21 cellular contexts compared by ENCODE assay signal in the genomic region with DNA sequence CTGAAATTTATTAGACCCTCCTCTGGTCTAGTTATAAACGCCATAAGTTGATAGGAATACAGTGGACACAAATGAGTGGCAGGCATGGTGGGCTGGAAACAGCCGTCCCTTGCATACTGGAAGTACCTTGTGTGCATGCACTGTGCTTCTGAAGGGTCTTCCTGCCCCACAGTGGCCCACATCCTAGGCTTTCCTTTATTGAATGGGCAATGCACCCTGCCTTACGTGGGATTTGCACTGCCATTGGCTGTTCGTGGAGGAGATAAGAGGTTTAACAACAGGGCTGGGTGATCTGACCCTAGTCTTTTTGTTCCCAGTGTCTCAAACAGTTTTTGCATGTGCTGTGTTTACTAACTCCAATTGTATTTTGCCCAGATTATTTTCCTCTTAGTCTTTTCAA.
A peak's percentile ranks its signal among the peaks of the same experiment; 100 is the strongest.
DNase-seq lines count a peak whose midpoint lies in the region; ATAC-seq, FAIRE-seq and TF ChIP-seq lines count a peak whose summit lies in the region.
"Had no signal": no experiment of that assay in that cellular context is flagged by ENCODE, and none has a peak within 500 bp of the region (broad histone marks: within the 10 kb centered on the region; RNA-seq: fewer than 3 reads in every experiment).

No MANE protein-coding gene starts in this region.

- no peaks in the 10 kb centered on the region; the same call in 1 of the 2 replicates for H3K27me3 Mint-ChIP-seq in WTC11 (ENCODE audit: low read depth)
- peaks cover 48% of the 10 kb centered on the region for H3K27me3 Mint-ChIP-seq in activated CD8-positive, alpha-beta T cell treated with anti-CD3 and anti-CD28 coated beads, Interleukin-2, amount 10 ng/mL, durations not matched to agents 7 days and 5 days (ENCODE audit: low read depth)

- no peak overlapping the region for H3K27ac ChIP-seq in kidney (ENCODE audit: low read depth in 2 of 2, low read length in 2 of 2)
- no peak overlapping the region for H3K27ac ChIP-seq in gastroesophageal sphincter
- H3K27ac ChIP-seq: 22Rv1, PC-9, RWPE1, SK-N-MC had no signal

- H3K9ac ChIP-seq in kidney (ENCODE audit: low read length in 2 of 2) = no peak overlapping the region

- H3K9me3 Mint-ChIP-seq in WTC11 = peaks cover 5% of the 10 kb centered on the region; the same call in 1 of the 2 replicates
- no peaks in the 10 kb centered on the region for H3K9me3 Mint-ChIP-seq in activated CD8-positive, alpha-beta T cell treated with anti-CD3 and anti-CD28 coated beads, Interleukin-2, amount 10 ng/mL, durations not matched to agents 7 days and 5 days (ENCODE audit: insufficient read depth)

- H3K9me3 ChIP-seq in mucosa of descending colon (no peaks in the 10 kb centered on the region), kidney (ENCODE audit: control insufficient read depth in 1 of 2, low read length in 2 of 2) (no peaks in the 10 kb centered on the region), gastroesophageal sphincter (no peaks in the 10 kb centered on the region)

- FAIRE-seq in kidney (lab: Jason Lieb, UNC) = no peak

- H3K4me1 Mint-ChIP-seq in WTC11 = peaks cover 18% of the 10 kb centered on the region
- no peaks in the 10 kb centered on the region for H3K4me1 Mint-ChIP-seq in activated CD8-positive, alpha-beta T cell treated with anti-CD3 and anti-CD28 coated beads, Interleukin-2, amount 10 ng/mL, durations not matched to agents 7 days and 5 days (ENCODE audit: low read depth)

- ATAC-seq in WTC11 (no peak), mucosa of descending colon (peak; percentile 34), gastroesophageal sphincter (no peak)
- ATAC-seq in activated CD8-positive, alpha-beta T cell treated with anti-CD3 and anti-CD28 coated beads, Interleukin-2, amount 10 ng/mL, durations not matched to agents 7 days and 5 days = no peak

- TF ChIP-seq EP300 in gastroesophageal sphincter (IDR thresholded peaks at IDR 0.05) = no peak

- CTCF ChIA-PET in WTC11 (lab: Charles Lee) = interaction anchor here (0.5 to 1.7 kb wide), 3 partner anchors 18 to 488 kb away, joined by 3 to 4 read pairs (median 4); no protein-coding TSS in a partner anchor
- CTCF ChIA-PET in activated CD8-positive, alpha-beta T cell treated with anti-CD3 and anti-CD28 coated beads, Interleukin-2, amount 10 ng/mL, durations not matched to agents 7 days and 5 days (lab: Charles Lee) = no interaction called here

- H3K36me3 Mint-ChIP-seq in WTC11 = no peaks in the 10 kb centered on the region
- no peaks in the 10 kb centered on the region for H3K36me3 Mint-ChIP-seq in activated CD8-positive, alpha-beta T cell treated with anti-CD3 and anti-CD28 coated beads, Interleukin-2, amount 10 ng/mL, durations not matched to agents 7 days and 5 days (ENCODE audit: low read depth)

- H3K27me3 ChIP-seq in gastroesophageal sphincter = no peaks in the 10 kb centered on the region

- POLR2A ChIA-PET in WTC11 (lab: Charles Lee) = interaction anchor here (0.5 kb wide), 1 partner anchor 624 kb away, joined by 5 read pairs; no protein-coding TSS in a partner anchor
- POLR2A ChIA-PET in activated CD8-positive, alpha-beta T cell treated with anti-CD3 and anti-CD28 coated beads, Interleukin-2, amount 10 ng/mL, durations not matched to agents 7 days and 5 days (lab: Charles Lee) = no interaction called here

- H3K4me1 ChIP-seq in mucosa of descending colon (ENCODE audit: low read depth) (peaks cover 3% of the 10 kb centered on the region), kidney (ENCODE audit: control insufficient read depth in 1 of 2, insufficient read depth in 1 of 2, low read depth in 1 of 2, low read length in 2 of 2) (no peaks in the 10 kb centered on the region), gastroesophageal sphincter (no peaks in the 10 kb centered on the region)

- TF ChIP-seq CTCF in WTC11 (IDR thresholded peaks at IDR 0.05) = no peak
- TF ChIP-seq CTCF in mucosa of descending colon (IDR thresholded peaks at IDR 0.05) = no peak
- no peak for TF ChIP-seq CTCF in kidney (IDR thresholded peaks at IDR 0.05; ENCODE audit: borderline replicate concordance, extremely low read depth, insufficient read depth)
- TF ChIP-seq CTCF in gastroesophageal sphincter (IDR thresholded peaks at IDR 0.05) = no peak

- WGBS in gastroesophageal sphincter (ENCODE audit: low coverage in 1 of 2), 2 donors = 81 to 90% methylated on average over 4 of the region's 4 CpGs

- DNase-seq in DMS153 treated with DMSO at 0.1 percent for 48 hours (lab: John Stamatoyannopoulos, UW; ENCODE audit: unreplicated experiment) (peak; percentile 81), DMS153 (lab: John Stamatoyannopoulos, UW) (no peak), WTC11 (ENCODE audit: low spot score) (no peak), mucosa of descending colon (no peak), NCI-H226 (no peak), kidney (no peak)
- DNase-seq in activated CD8-positive, alpha-beta T cell treated with anti-CD3 and anti-CD28 coated beads, Interleukin-2, amount 10 ng/mL, durations not matched to agents 7 days and 5 days = no peak
- DNase-seq: ACHN, C1 segment of cervical spinal cord, DMS79, GOT3, NCI-H1105 treated with DMSO at 0.1 percent for 48 hours, NCI-H2029 treated with DMSO at 0.1 percent for 48 hours, NCI-H446 treated with DMSO at 0.1 percent for 48 hours, PC-9, SHP77 treated with DMSO at 0.1 percent for 48 hours, SW 1271 had no signal

- H3K4me3 ChIP-seq in mucosa of descending colon = no peak overlapping the region
- no peak overlapping the region for H3K4me3 ChIP-seq in kidney (ENCODE audit: low read length in 2 of 2)
- no peak overlapping the region for H3K4me3 ChIP-seq in gastroesophageal sphincter
- H3K4me3 ChIP-seq: PC-9, SK-N-MC had no signal

- intact Hi-C loops in mucosa of descending colon (cut with DNase I, micrococcal nuclease) (no loop called here), kidney (cut with DNase I) (no loop called here)

- no peaks in the 10 kb centered on the region for H3K36me3 ChIP-seq in mucosa of descending colon (ENCODE audit: low read depth)
- no peaks in the 10 kb centered on the region for H3K36me3 ChIP-seq in kidney (ENCODE audit: control insufficient read depth in 1 of 2, insufficient read depth in 2 of 2, low read length in 2 of 2)
- H3K36me3 ChIP-seq in gastroesophageal sphincter = no peaks in the 10 kb centered on the region

- H3K27ac Mint-ChIP-seq in WTC11 = peak overlapping the region; percentile 43
- no peak overlapping the region for H3K27ac Mint-ChIP-seq in activated CD8-positive, alpha-beta T cell treated with anti-CD3 and anti-CD28 coated beads, Interleukin-2, amount 10 ng/mL, durations not matched to agents 7 days and 5 days

- TF ChIP-seq POLR2A in gastroesophageal sphincter (IDR thresholded peaks at IDR 0.05) = no peak

- H3K4me3 Mint-ChIP-seq in WTC11 = no peak overlapping the region
- no peak overlapping the region for H3K4me3 Mint-ChIP-seq in activated CD8-positive, alpha-beta T cell treated with anti-CD3 and anti-CD28 coated beads, Interleukin-2, amount 10 ng/mL, durations not matched to agents 7 days and 5 days

TF ChIP-seq in WTC11, 78 proteins besides CTCF, POLR2A, EP300 and RAD21 (continues in another document):
- TF ChIP-seq, protein P1, sequence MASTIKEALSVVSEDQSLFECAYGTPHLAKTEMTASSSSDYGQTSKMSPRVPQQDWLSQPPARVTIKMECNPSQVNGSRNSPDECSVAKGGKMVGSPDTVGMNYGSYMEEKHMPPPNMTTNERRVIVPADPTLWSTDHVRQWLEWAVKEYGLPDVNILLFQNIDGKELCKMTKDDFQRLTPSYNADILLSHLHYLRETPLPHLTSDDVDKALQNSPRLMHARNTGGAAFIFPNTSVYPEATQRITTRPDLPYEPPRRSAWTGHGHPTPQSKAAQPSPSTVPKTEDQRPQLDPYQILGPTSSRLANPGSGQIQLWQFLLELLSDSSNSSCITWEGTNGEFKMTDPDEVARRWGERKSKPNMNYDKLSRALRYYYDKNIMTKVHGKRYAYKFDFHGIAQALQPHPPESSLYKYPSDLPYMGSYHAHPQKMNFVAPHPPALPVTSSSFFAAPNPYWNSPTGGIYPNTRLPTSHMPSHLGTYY (CRISPR knock-in tag; IDR thresholded peaks at IDR 0.05) = no peak
- TF ChIP-seq, protein P2, sequence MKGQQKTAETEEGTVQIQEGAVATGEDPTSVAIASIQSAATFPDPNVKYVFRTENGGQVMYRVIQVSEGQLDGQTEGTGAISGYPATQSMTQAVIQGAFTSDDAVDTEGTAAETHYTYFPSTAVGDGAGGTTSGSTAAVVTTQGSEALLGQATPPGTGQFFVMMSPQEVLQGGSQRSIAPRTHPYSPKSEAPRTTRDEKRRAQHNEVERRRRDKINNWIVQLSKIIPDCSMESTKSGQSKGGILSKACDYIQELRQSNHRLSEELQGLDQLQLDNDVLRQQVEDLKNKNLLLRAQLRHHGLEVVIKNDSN (CRISPR knock-in tag; IDR thresholded peaks at IDR 0.05) = no peak
- TF ChIP-seq, protein P3, sequence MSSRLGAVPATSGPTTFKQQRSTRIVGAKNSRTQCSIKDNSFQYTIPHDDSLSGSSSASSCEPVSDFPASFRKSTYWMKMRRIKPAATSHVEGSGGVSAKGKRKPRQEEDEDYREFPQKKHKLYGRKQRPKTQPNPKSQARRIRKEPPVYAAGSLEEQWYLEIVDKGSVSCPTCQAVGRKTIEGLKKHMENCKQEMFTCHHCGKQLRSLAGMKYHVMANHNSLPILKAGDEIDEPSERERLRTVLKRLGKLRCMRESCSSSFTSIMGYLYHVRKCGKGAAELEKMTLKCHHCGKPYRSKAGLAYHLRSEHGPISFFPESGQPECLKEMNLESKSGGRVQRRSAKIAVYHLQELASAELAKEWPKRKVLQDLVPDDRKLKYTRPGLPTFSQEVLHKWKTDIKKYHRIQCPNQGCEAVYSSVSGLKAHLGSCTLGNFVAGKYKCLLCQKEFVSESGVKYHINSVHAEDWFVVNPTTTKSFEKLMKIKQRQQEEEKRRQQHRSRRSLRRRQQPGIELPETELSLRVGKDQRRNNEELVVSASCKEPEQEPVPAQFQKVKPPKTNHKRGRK (CRISPR knock-in tag; IDR thresholded peaks at IDR 0.05; ENCODE audit: borderline replicate concordance) = no peak
